In genomic region chr16:74320707-74321106, GRCh38 we compare ENCODE assay signal across 25 cellular contexts. TPM values are rescaled to one million over a fixed set of nuclear protein-coding genes. Genes with fewer than 3 reads are reported as not detected.
DNase-seq lines count a peak whose midpoint lies in the region; ATAC-seq and TF ChIP-seq lines count a peak whose summit lies in the region.
"Had no signal": no experiment of that assay in that cellular context is flagged by ENCODE, and none has a peak within 500 bp of the region (broad histone marks: within the 10 kb centered on the region; RNA-seq: fewer than 3 reads in every experiment).

No MANE protein-coding gene starts in this region.

- DNase-seq in NCI-H1105 (lab: John Stamatoyannopoulos, UW) (peak; percentile 9), body of pancreas (peak; percentile 42 to 74 (median 63)), left lobe of liver (ENCODE audit: low spot score) (no peak), spleen (no peak), WERI-Rb-1 (no peak), NCI-H128 (lab: John Stamatoyannopoulos, UW; ENCODE audit: unreplicated experiment) (no peak)
- DNase-seq: activated CD4-positive, alpha-beta memory T cell treated with anti-CD3 and anti-CD28 coated beads for 36 hours; activated CD4-positive, CD25-positive, alpha-beta regulatory T cell treated with anti-CD3 and anti-CD28 coated beads, Interleukin-2, amount 50 U/mL, for 72 hours; activated CD8-positive, alpha-beta memory T cell treated with anti-CD3 and anti-CD28 coated beads, Interleukin-2, amount 50 U/mL, for 4 hours; activated naive CD4-positive, alpha-beta T cell treated with anti-CD3 and anti-CD28 coated beads, Interleukin-2, amount 50 U/mL, for 16 hours; DND-41; esophagus squamous epithelium; foreskin melanocyte; GM23248; Kasumi-1; naive thymus-derived CD8-positive, alpha-beta T cell; NCI-H187 treated with DMSO at 0.1 percent for 48 hours; NCI-H226; NCI-H774; SK-N-SH; stimulated activated CD4-positive, alpha-beta T cell treated with anti-CD3 and anti-CD28 coated beads, Interleukin-2, amount 100 ng/mL, for 48 hours; upper lobe of right lung had no signal

- TF ChIP-seq CTCF in body of pancreas (IDR thresholded peaks at IDR 0.05) (no peak), spleen (IDR thresholded peaks at IDR 0.05 in 8 of 11, conservative IDR thresholded peaks at IDR 0.05 in 3 of 11) (no peak), WERI-Rb-1 (IDR thresholded peaks at IDR 0.05; ENCODE audit: low read depth, low read length) (no peak)

- H3K27me3 ChIP-seq in body of pancreas: no peaks in the 10 kb centered on the region
- H3K27me3 ChIP-seq in spleen (replicated peaks in 1 of 7): no peaks in the 10 kb centered on the region
- H3K27me3 ChIP-seq in WERI-Rb-1 (ENCODE audit: insufficient read depth, low read depth, severe bottlenecking): no peaks in the 10 kb centered on the region
- H3K27me3 ChIP-seq: esophagus squamous epithelium, upper lobe of right lung had no signal

- H3K4me1 ChIP-seq in body of pancreas (peaks cover 14% of the 10 kb centered on the region), spleen (peaks cover 8 to 31% (median 22%) of the 10 kb centered on the region in 6 donors)
- H3K4me1 ChIP-seq: upper lobe of right lung had no signal

- intact Hi-C loops in body of pancreas (cut with DNase I) (no loop called here), spleen (cut with DNase I; ENCODE audit: low total_unique reads) (no loop called here)

- 45 to 75% methylated on average over 4 to 6 of the region's 6 CpGs for WGBS in body of pancreas, 2 donors
- WGBS in spleen, 5 donors: 63 to 79% (median 72%) methylated on average over 6 of the region's 6 CpGs

- no peak for TF ChIP-seq POLR2A in body of pancreas (IDR thresholded peaks at IDR 0.05)
- TF ChIP-seq POLR2A in spleen (IDR thresholded peaks at IDR 0.05): no peak

- ATAC-seq in body of pancreas: peak; percentile 67
- peak; percentile 12 for ATAC-seq in left lobe of liver
- no peak for ATAC-seq in GM18873 (IDR thresholded peaks at IDR 0.05; ENCODE audit: low FRiP score, unreplicated experiment)
- ATAC-seq: activated T-helper 17 cell treated with anti-CD3 and anti-CD28 coated beads, Interleukin-2, amount 50 U/mL, for 72 hours; naive thymus-derived CD8-positive, alpha-beta T cell had no signal

- H3K4me3 ChIP-seq in body of pancreas: no peak overlapping the region
- no peak overlapping the region for H3K4me3 ChIP-seq in spleen
- H3K4me3 ChIP-seq in WERI-Rb-1 (ENCODE audit: low read depth, low read length): no peak overlapping the region
- H3K4me3 ChIP-seq: esophagus squamous epithelium, GM23248, upper lobe of right lung had no signal

- H3K9me3 ChIP-seq in body of pancreas: no peaks in the 10 kb centered on the region
- no peaks in the 10 kb centered on the region for H3K9me3 ChIP-seq in spleen
- no peaks in the 10 kb centered on the region for H3K9me3 ChIP-seq in WERI-Rb-1 (ENCODE audit: severe bottlenecking)
- H3K9me3 ChIP-seq: esophagus squamous epithelium, SK-N-SH, upper lobe of right lung had no signal

- peak overlapping the region; percentile 8 to 62 (median 26) for H3K27ac ChIP-seq in body of pancreas
- peak overlapping the region in 6 of 8 donors; percentile 6 to 67 (median 46) for H3K27ac ChIP-seq in spleen
- no peak overlapping the region for H3K27ac ChIP-seq in WERI-Rb-1
- H3K27ac ChIP-seq: esophagus squamous epithelium, GM23248, RWPE1, upper lobe of right lung had no signal

- H3K36me3 ChIP-seq in body of pancreas (replicated peaks in 1 of 2; ENCODE audit: insufficient read depth in 1 of 2, low read depth in 2 of 2) (no peaks in the 10 kb centered on the region), spleen (peaks cover 0 to 17% (median 7%) of the 10 kb centered on the region in 6 donors), WERI-Rb-1 (no peaks in the 10 kb centered on the region; the same call in 1 of the 2 replicates)

RNA-seq across cellular contexts. Expression of gene PSMD7, which starts 24.1 kb away (rescaled TPM):
- total RNA-seq in body of pancreas (10 to 100 TPM; 20.1 to 32.4 TPM), left lobe of liver (39.4 TPM), spleen (10 to 100 TPM; 41.2 to 61.1 (median 58.6) TPM)
- 10 to 100 TPM; 40.5 to 50.6 (median 42.9) TPM for polyA plus RNA-seq in spleen

RNA-seq across cellular contexts. Expression of gene NPIPB15, which starts 55.4 kb away (rescaled TPM):
- total RNA-seq in body of pancreas: 10 to 100 TPM in 1 of 2 donors, not detected in 1; 63.3 TPM
- 0.38 TPM for total RNA-seq in left lobe of liver
- 1 to 10 TPM in 4 of 7 donors, under 1 TPM in 1, not detected in 2; 0.57 to 8.6 (median 6.7) TPM for total RNA-seq in spleen
- polyA plus RNA-seq in spleen: 10 to 100 TPM in 1 of 3 donors, 1 to 10 TPM in 2; 9.2 to 33.7 (median 9.4) TPM
- total RNA-seq: upper lobe of right lung had no signal
- polyA plus RNA-seq: SK-N-SH had no signal

Comparison
In these comparisons a context has a peak if more than half of its experiments do, and no peak if none do; other contexts are left out.
1. DNase-seq: peak in NCI-H1105 (single experiment) and body of pancreas (4 of 4); none in left lobe of liver (single experiment), spleen (single experiment), WERI-Rb-1 (single experiment) and NCI-H128 (single experiment).